In the genomic region with DNA sequence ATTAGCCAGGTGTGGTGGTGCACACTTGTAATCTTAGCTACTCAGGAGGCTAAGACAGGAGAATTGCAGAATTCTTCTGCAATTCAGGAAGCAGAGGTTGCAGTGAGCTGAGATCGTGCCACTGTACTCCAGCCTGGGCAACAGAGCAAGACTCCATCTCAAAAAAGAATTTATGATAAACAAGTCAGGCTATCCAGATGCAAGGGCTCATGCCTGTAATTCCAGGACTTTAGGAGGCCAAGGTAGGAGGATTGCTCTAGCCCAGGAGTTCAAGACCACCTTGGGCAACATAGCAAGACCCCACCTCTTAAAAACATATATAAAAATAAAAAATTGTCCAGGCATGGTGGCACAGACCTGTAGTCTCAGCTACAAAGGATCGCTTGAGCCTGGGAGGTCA, we compare ENCODE assay signal across 23 cellular contexts. TPM values are rescaled to one million over a fixed set of nuclear protein-coding genes. Genes with fewer than 3 reads are reported as not detected.
DNase-seq lines count a peak whose midpoint lies in the region; ATAC-seq and TF ChIP-seq lines count a peak whose summit lies in the region.
"Had no signal": no experiment of that assay in that cellular context is flagged by ENCODE, and none has a peak within 500 bp of the region (broad histone marks: within the 10 kb centered on the region; RNA-seq: fewer than 3 reads in every experiment).

No MANE protein-coding gene starts in this region.

- H3K4me1 Mint-ChIP-seq in activated CD8-positive, alpha-beta memory T cell treated with anti-CD3 and anti-CD28 coated beads, Interleukin-2, amount 10 ng/mL, durations not matched to agents 7 days and 5 days: peaks cover 12% of the 10 kb centered on the region
- peaks cover 18% of the 10 kb centered on the region for H3K4me1 Mint-ChIP-seq in WTC11
- peaks cover 10% of the 10 kb centered on the region for H3K4me1 Mint-ChIP-seq in T-helper 2 cell treated with Interferon-gamma antibody and Interleukin-4, amounts not matched to agents 5 μg/mL and 100 μg/mL, for 36 hours (ENCODE audit: low read depth)

- H3K27ac Mint-ChIP-seq in activated CD8-positive, alpha-beta memory T cell treated with anti-CD3 and anti-CD28 coated beads, Interleukin-2, amount 10 ng/mL, durations not matched to agents 7 days and 5 days: no peak overlapping the region
- no peak overlapping the region for H3K27ac Mint-ChIP-seq in WTC11
- no peak overlapping the region for H3K27ac Mint-ChIP-seq in T-helper 2 cell treated with Interferon-gamma antibody and Interleukin-4, amounts not matched to agents 5 μg/mL and 100 μg/mL, for 36 hours
- H3K27ac Mint-ChIP-seq: CD14-positive monocyte; CD4-positive, alpha-beta memory T cell; CD4-positive, CD25-positive, alpha-beta regulatory T cell had no signal

- no peaks in the 10 kb centered on the region for H3K9me3 Mint-ChIP-seq in activated CD8-positive, alpha-beta memory T cell treated with anti-CD3 and anti-CD28 coated beads, Interleukin-2, amount 10 ng/mL, durations not matched to agents 7 days and 5 days (ENCODE audit: low read depth)
- no peaks in the 10 kb centered on the region for H3K9me3 Mint-ChIP-seq in WTC11
- H3K9me3 Mint-ChIP-seq in T-helper 2 cell treated with Interferon-gamma antibody and Interleukin-4, amounts not matched to agents 5 μg/mL and 100 μg/mL, for 36 hours: no peaks in the 10 kb centered on the region
- H3K9me3 Mint-ChIP-seq: CD4-positive, alpha-beta memory T cell; CD4-positive, CD25-positive, alpha-beta regulatory T cell; CD8-positive, alpha-beta memory T cell had no signal

- POLR2A ChIA-PET in WTC11 (lab: Charles Lee): no interaction called here

- DNase-seq in activated CD8-positive, alpha-beta memory T cell treated with anti-CD3 and anti-CD28 coated beads, Interleukin-2, amount 50 U/mL, for 48 hours: peak; percentile 15
- DNase-seq in activated CD8-positive, alpha-beta memory T cell treated with anti-CD3 and anti-CD28 coated beads, Interleukin-2, amount 10 ng/mL, durations not matched to agents 7 days and 5 days: no peak
- no peak for DNase-seq in WTC11 (ENCODE audit: low spot score)
- peak; percentile 2 for DNase-seq in stimulated activated CD8-positive, alpha-beta memory T cell treated with anti-CD3 and anti-CD28 coated beads, Interleukin-4, amount 100 ng/mL, for 48 hours
- no peak for DNase-seq in GM19238 (ENCODE audit: insufficient read length, low spot score)
- no peak for DNase-seq in T-helper 2 cell treated with Interferon-gamma antibody and Interleukin-4, amounts not matched to agents 5 μg/mL and 100 μg/mL, for 36 hours (ENCODE audit: low spot score)
- DNase-seq: 8988T; ACHN; BE2C; C1 segment of cervical spinal cord; CD4-positive, alpha-beta memory T cell; CD4-positive, CD25-positive, alpha-beta regulatory T cell; CD8-positive, alpha-beta memory T cell; COR-L47; DMS 273 treated with DMSO at 0.1 percent for 48 hours; DMS153; DMS53; DMS79; DND-41; EL; GDM1 had no signal

- no peak for ATAC-seq in activated CD8-positive, alpha-beta memory T cell treated with anti-CD3 and anti-CD28 coated beads, Interleukin-2, amount 10 ng/mL, durations not matched to agents 7 days and 5 days
- no peak for ATAC-seq in WTC11
- ATAC-seq: GM12878 had no signal

- no peak for TF ChIP-seq CTCF in WTC11 (IDR thresholded peaks at IDR 0.05)

- CTCF ChIA-PET in activated CD8-positive, alpha-beta memory T cell treated with anti-CD3 and anti-CD28 coated beads, Interleukin-2, amount 10 ng/mL, durations not matched to agents 7 days and 5 days (lab: Charles Lee): interaction anchor here (0.8 to 2.6 kb wide), 7 partner anchors 10 to 53 kb away, joined by 3 to 7 read pairs (median 4); no protein-coding TSS in a partner anchor
- CTCF ChIA-PET in WTC11 (lab: Charles Lee): interaction anchor here (1.0 to 2.3 kb wide), 5 partner anchors 7 to 198 kb away, joined by 3 to 6 read pairs (median 5); no protein-coding TSS in a partner anchor

- H3K4me3 Mint-ChIP-seq in activated CD8-positive, alpha-beta memory T cell treated with anti-CD3 and anti-CD28 coated beads, Interleukin-2, amount 10 ng/mL, durations not matched to agents 7 days and 5 days: no peak overlapping the region
- H3K4me3 Mint-ChIP-seq in WTC11: no peak overlapping the region
- H3K4me3 Mint-ChIP-seq in T-helper 2 cell treated with Interferon-gamma antibody and Interleukin-4, amounts not matched to agents 5 μg/mL and 100 μg/mL, for 36 hours: no peak overlapping the region
- H3K4me3 Mint-ChIP-seq: CD14-positive monocyte; CD4-positive, alpha-beta memory T cell; CD4-positive, CD25-positive, alpha-beta regulatory T cell; CD8-positive, alpha-beta memory T cell had no signal

- H3K27me3 Mint-ChIP-seq in activated CD8-positive, alpha-beta memory T cell treated with anti-CD3 and anti-CD28 coated beads, Interleukin-2, amount 10 ng/mL, durations not matched to agents 7 days and 5 days: peaks cover 5% of the 10 kb centered on the region
- no peaks in the 10 kb centered on the region; the same call in none of the 2 replicates for H3K27me3 Mint-ChIP-seq in WTC11 (ENCODE audit: low read depth)
- peaks cover 6% of the 10 kb centered on the region for H3K27me3 Mint-ChIP-seq in T-helper 2 cell treated with Interferon-gamma antibody and Interleukin-4, amounts not matched to agents 5 μg/mL and 100 μg/mL, for 36 hours (ENCODE audit: low read depth)
- H3K27me3 Mint-ChIP-seq: CD4-positive, alpha-beta memory T cell had no signal

- no peaks in the 10 kb centered on the region for H3K36me3 Mint-ChIP-seq in activated CD8-positive, alpha-beta memory T cell treated with anti-CD3 and anti-CD28 coated beads, Interleukin-2, amount 10 ng/mL, durations not matched to agents 7 days and 5 days
- H3K36me3 Mint-ChIP-seq in WTC11: no peaks in the 10 kb centered on the region
- no peaks in the 10 kb centered on the region for H3K36me3 Mint-ChIP-seq in T-helper 2 cell treated with Interferon-gamma antibody and Interleukin-4, amounts not matched to agents 5 μg/mL and 100 μg/mL, for 36 hours (ENCODE audit: low read depth)
- H3K36me3 Mint-ChIP-seq: CD14-positive monocyte; CD4-positive, alpha-beta memory T cell; CD4-positive, CD25-positive, alpha-beta regulatory T cell; CD8-positive, alpha-beta memory T cell had no signal

TF ChIP-seq in WTC11, 78 proteins besides CTCF, POLR2A, EP300 and RAD21:
- TF ChIP-seq NR3C1 (CRISPR knock-in tag; conservative IDR thresholded peaks at IDR 0.05; ENCODE audit: low read depth) (no peak), GABPB1 (CRISPR knock-in tag; IDR thresholded peaks at IDR 0.05) (no peak), ZNF121 (CRISPR knock-in tag; IDR thresholded peaks at IDR 0.05) (peak; percentile 47; the same call in 1 of the 2 replicates)
- TF ChIP-seq, protein P1, sequence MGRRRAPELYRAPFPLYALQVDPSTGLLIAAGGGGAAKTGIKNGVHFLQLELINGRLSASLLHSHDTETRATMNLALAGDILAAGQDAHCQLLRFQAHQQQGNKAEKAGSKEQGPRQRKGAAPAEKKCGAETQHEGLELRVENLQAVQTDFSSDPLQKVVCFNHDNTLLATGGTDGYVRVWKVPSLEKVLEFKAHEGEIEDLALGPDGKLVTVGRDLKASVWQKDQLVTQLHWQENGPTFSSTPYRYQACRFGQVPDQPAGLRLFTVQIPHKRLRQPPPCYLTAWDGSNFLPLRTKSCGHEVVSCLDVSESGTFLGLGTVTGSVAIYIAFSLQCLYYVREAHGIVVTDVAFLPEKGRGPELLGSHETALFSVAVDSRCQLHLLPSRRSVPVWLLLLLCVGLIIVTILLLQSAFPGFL (CRISPR knock-in tag; IDR thresholded peaks at IDR 0.05; ENCODE audit: borderline replicate concordance): no peak

RNA-seq across cellular contexts. Expression of gene CBR3, which starts 10.5 kb away (rescaled TPM):
- 10 to 100 TPM; 16.1 to 18.6 TPM for total RNA-seq in activated CD8-positive, alpha-beta memory T cell treated with anti-CD3 and anti-CD28 coated beads, Interleukin-2, amount 10 ng/mL, durations not matched to agents 7 days and 5 days
- total RNA-seq in WTC11 (2021): 4.2 to 12.9 TPM (median 5.2 TPM) in 3 replicates

RNA-seq across cellular contexts. Expression of gene DOP1B, which starts 32.2 kb away (rescaled TPM):
- total RNA-seq in activated CD8-positive, alpha-beta memory T cell treated with anti-CD3 and anti-CD28 coated beads, Interleukin-2, amount 10 ng/mL, durations not matched to agents 7 days and 5 days: 10 to 100 TPM; 20.2 to 25.5 TPM
- 8.3 to 11.4 TPM (median 9.1 TPM) in 3 replicates for total RNA-seq in WTC11 (2021)

RNA-seq across cellular contexts. Expression of gene CBR1, which starts 54.6 kb away (rescaled TPM):
- total RNA-seq in activated CD8-positive, alpha-beta memory T cell treated with anti-CD3 and anti-CD28 coated beads, Interleukin-2, amount 10 ng/mL, durations not matched to agents 7 days and 5 days: 10 to 100 TPM; 47.8 to 52.3 TPM
- 167 to 172 TPM (median 170 TPM) in 3 replicates for total RNA-seq in WTC11 (2021)

Comparison
In these comparisons a context has a peak if more than half of its experiments do, and no peak if none do; other contexts are left out.
1. DNase-seq: peak in activated CD8-positive, alpha-beta memory T cell treated with anti-CD3 and anti-CD28 coated beads, Interleukin-2, amount 50 U/mL, for 48 hours (single experiment) and stimulated activated CD8-positive, alpha-beta memory T cell treated with anti-CD3 and anti-CD28 coated beads, Interleukin-4, amount 100 ng/mL, for 48 hours (single experiment); none in activated CD8-positive, alpha-beta memory T cell treated with anti-CD3 and anti-CD28 coated beads, Interleukin-2, amount 10 ng/mL, durations not matched to agents 7 days and 5 days (single experiment), WTC11 (single experiment), GM19238 (single experiment) and T-helper 2 cell treated with Interferon-gamma antibody and Interleukin-4, amounts not matched to agents 5 μg/mL and 100 μg/mL, for 36 hours (single experiment).